ENCODE assay signal across 15 cellular contexts in the genomic region with DNA sequence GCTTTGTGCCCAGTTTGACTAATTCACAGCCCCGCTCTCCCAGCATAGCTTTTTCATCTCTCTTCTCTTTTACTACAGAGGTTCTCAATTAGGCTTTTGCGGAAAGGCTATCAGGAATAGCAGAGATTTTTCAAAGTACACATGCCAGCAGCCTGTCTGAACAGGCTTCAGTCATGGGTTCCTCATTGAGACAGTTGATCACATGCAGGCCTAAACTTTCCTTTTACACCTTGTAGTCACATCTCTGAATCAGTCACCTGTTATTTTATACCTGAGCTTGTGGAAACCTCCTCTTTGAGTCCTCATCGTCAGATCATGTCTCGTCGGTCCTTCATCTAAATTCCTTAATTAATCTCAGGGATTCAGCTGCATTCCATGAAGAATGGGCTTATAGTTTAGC.
A peak's percentile ranks its signal among the peaks of the same experiment; 100 is the strongest.
DNase-seq lines count a peak whose midpoint lies in the region; ATAC-seq and TF ChIP-seq lines count a peak whose summit lies in the region.
"Had no signal": no experiment of that assay in that cellular context is flagged by ENCODE, and none has a peak within 500 bp of the region (broad histone marks: within the 10 kb centered on the region; RNA-seq: fewer than 3 reads in every experiment).

No MANE protein-coding gene starts in this region.

- no peak overlapping the region for H3K27ac ChIP-seq in foreskin keratinocyte
- H3K27ac ChIP-seq in neuronal stem cell (replicated peaks; ENCODE audit: low read length): no peak overlapping the region
- H3K27ac ChIP-seq in upper lobe of right lung: peak overlapping the region; percentile 28
- H3K27ac ChIP-seq: BLaER1, PC-9 had no signal

- H3K9me3 ChIP-seq in adipocyte (ENCODE audit: control insufficient read depth, low read length) (peaks cover 7% of the 10 kb centered on the region), neuronal stem cell (replicated peaks in 1 of 2; ENCODE audit: control insufficient read depth in 2 of 2, insufficient read depth in 1 of 2, low read depth in 1 of 2, low read length in 2 of 2) (no peaks in the 10 kb centered on the region), upper lobe of right lung (no peaks in the 10 kb centered on the region), MG63 (no peaks in the 10 kb centered on the region)
- H3K9me3 ChIP-seq: BLaER1 had no signal

- TF ChIP-seq CTCF in foreskin keratinocyte (conservative IDR thresholded peaks at IDR 0.05) (no peak), upper lobe of right lung (IDR thresholded peaks at IDR 0.05) (no peak)

- ATAC-seq in foreskin keratinocyte: peak; percentile 54
- ATAC-seq in upper lobe of right lung: no peak

- no peak overlapping the region for H3K23ac ChIP-seq in neuronal stem cell (ENCODE audit: low read depth, low read length, poor library complexity)

- WGBS in neuronal stem cell (ENCODE audit: extremely low coverage in 2 of 2, insufficient read length in 2 of 2, insufficient replicate concordance in 1 of 2), 2 donors: no CpG with 5 or more reads among the region's 5 CpGs

- H3K27me3 ChIP-seq in adipocyte (replicated peaks; ENCODE audit: control insufficient read depth, insufficient read depth, low read length) (no peaks in the 10 kb centered on the region), foreskin keratinocyte (no peaks in the 10 kb centered on the region), neuronal stem cell (ENCODE audit: control insufficient read depth in 3 of 3, insufficient read depth in 3 of 3, low read depth in 1 of 3, low read length in 3 of 3) (no peaks in the 10 kb centered on the region), upper lobe of right lung (no peaks in the 10 kb centered on the region), MG63 (no peaks in the 10 kb centered on the region)
- H3K27me3 ChIP-seq: BLaER1 had no signal

- H3K36me3 ChIP-seq in adipocyte (ENCODE audit: control insufficient read depth, insufficient read depth, low read length, severe bottlenecking) (no peaks in the 10 kb centered on the region), neuronal stem cell (replicated peaks in 1 of 2; ENCODE audit: control insufficient read depth in 2 of 2, insufficient read depth in 2 of 2, low read length in 2 of 2) (no peaks in the 10 kb centered on the region), upper lobe of right lung (no peaks in the 10 kb centered on the region), MG63 (no peaks in the 10 kb centered on the region)
- H3K36me3 ChIP-seq: BLaER1 had no signal

- no peak overlapping the region for H2BK5ac ChIP-seq in neuronal stem cell (ENCODE audit: low read length)

- no peak overlapping the region for H2BK12ac ChIP-seq in neuronal stem cell (ENCODE audit: low read length)

- no peak overlapping the region for H3K4me2 ChIP-seq in neuronal stem cell (ENCODE audit: insufficient read depth, low read length, poor library complexity, severe bottlenecking)
- H3K4me2 ChIP-seq: BLaER1, PC-9 had no signal

- H3K14ac ChIP-seq in neuronal stem cell (ENCODE audit: low read length): no peak overlapping the region

- H3K4ac ChIP-seq in neuronal stem cell (ENCODE audit: low read length): no peak overlapping the region

- H3K18ac ChIP-seq in neuronal stem cell (ENCODE audit: low read length): no peak overlapping the region

- H2AFZ ChIP-seq in neuronal stem cell (ENCODE audit: low read length): no peak overlapping the region
- H2AFZ ChIP-seq: PC-9 had no signal

- DNase-seq in adipocyte (ENCODE audit: low read depth) (no peak), foreskin keratinocyte (peak; percentile 40 to 63), neuronal stem cell (ENCODE audit: low spot score) (peak; percentile 9), upper lobe of right lung (no peak), MG63 (no peak), UCSD-AML1 (lab: John Stamatoyannopoulos, UW; ENCODE audit: unreplicated experiment) (no peak)
- no peak for DNase-seq in activated naive CD4-positive, alpha-beta T cell treated with Interleukin-2 at 50 U/mL for 16 hours
- DNase-seq: CD8-positive, alpha-beta memory T cell; KG1; NCI-H1092 treated with DMSO at 0.1 percent for 48 hours; NCI-H187; NCI-H446 treated with DMSO at 0.1 percent for 48 hours; NCI-H748 treated with DMSO at 0.1 percent for 48 hours had no signal

- H4K8ac ChIP-seq in neuronal stem cell (ENCODE audit: low read depth, low read length): no peak overlapping the region

- no peak overlapping the region for H2BK15ac ChIP-seq in neuronal stem cell (ENCODE audit: low read length)

- intact Hi-C loops in upper lobe of right lung (cut with DNase I): no loop called here

- H3K4me1 ChIP-seq in adipocyte (ENCODE audit: control insufficient read depth, insufficient read depth, low read length): peaks cover 28% of the 10 kb centered on the region
- H3K4me1 ChIP-seq in foreskin keratinocyte: no peaks in the 10 kb centered on the region
- H3K4me1 ChIP-seq in neuronal stem cell (ENCODE audit: control insufficient read depth in 2 of 2, insufficient read depth in 1 of 2, low read depth in 1 of 2, low read length in 2 of 2): peaks cover 0 to 8% of the 10 kb centered on the region in 2 donors
- H3K4me1 ChIP-seq in upper lobe of right lung: peaks cover 4% of the 10 kb centered on the region
- H3K4me1 ChIP-seq: BLaER1 had no signal

- H4K91ac ChIP-seq in neuronal stem cell (ENCODE audit: low read depth, low read length, poor library complexity): no peak overlapping the region

- no peak overlapping the region for H2AK5ac ChIP-seq in neuronal stem cell (ENCODE audit: low read depth, low read length)

- H3K9ac ChIP-seq in adipocyte (ENCODE audit: low read length): peak overlapping the region; percentile 63
- H3K9ac ChIP-seq in neuronal stem cell (ENCODE audit: low read depth, low read length, poor library complexity): no peak overlapping the region
- H3K9ac ChIP-seq: BLaER1 had no signal

- no peak overlapping the region for H2BK120ac ChIP-seq in neuronal stem cell (ENCODE audit: low read depth, low read length)

- H3K4me3 ChIP-seq in adipocyte (ENCODE audit: low read length) (peak overlapping the region; percentile 9), neuronal stem cell (ENCODE audit: low read length in 2 of 2) (no peak overlapping the region), upper lobe of right lung (no peak overlapping the region), MG63 (no peak overlapping the region)
- H3K4me3 ChIP-seq: BLaER1, PC-9 had no signal

- no peaks in the 10 kb centered on the region for H3K79me1 ChIP-seq in neuronal stem cell (ENCODE audit: low read depth, low read length)

Comparison
In these comparisons a context has a peak if more than half of its experiments do, and no peak if none do; other contexts are left out.
1. DNase-seq: peak in foreskin keratinocyte (2 of 2) and neuronal stem cell (single experiment); none in adipocyte (single experiment), upper lobe of right lung (single experiment), activated naive CD4-positive, alpha-beta T cell treated with Interleukin-2 at 50 U/mL for 16 hours (single experiment), MG63 (single experiment) and UCSD-AML1 (single experiment).